In genomic region chr6:109662192-109662591, GRCh38 we compare ENCODE assay signal across 22 cellular contexts.
"Had no signal": no experiment of that assay in that cellular context is flagged by ENCODE, and none has a peak within 500 bp of the region (broad histone marks: within the 10 kb centered on the region; RNA-seq: fewer than 3 reads in every experiment).

No MANE protein-coding gene starts in this region.

- H3K27me3 ChIP-seq: breast epithelium, transverse colon, vagina had no signal

- H3K27me3 Mint-ChIP-seq: activated naive CD8-positive, alpha-beta T cell treated with anti-CD3 and anti-CD28 coated beads, Interleukin-2, amount 10 ng/mL, durations not matched to agents 7 days and 5 days; progenitor cell of endocrine pancreas had no signal

- H3K4me3 Mint-ChIP-seq: activated naive CD8-positive, alpha-beta T cell treated with anti-CD3 and anti-CD28 coated beads, Interleukin-2, amount 10 ng/mL, durations not matched to agents 7 days and 5 days; activated T-helper 1 cell treated with anti-CD3 and anti-CD28 coated beads, Interleukin-12 subunit alpha, Interleukin-12 subunit beta, Interleukin-2, Interleukin-4 antibody, amounts not matched to agents 30 ng/mL and 10 ng/mL and 1 ng/mL, durations not matched to agents 14 hours and 24 hours and 36 hours; endodermal cell; mesothelial cell of epicardium; nephron progenitor cell had no signal

- H3K36me3 ChIP-seq: breast epithelium, lower lobe of right lung, transverse colon, vagina had no signal

- H3K27ac Mint-ChIP-seq: activated naive CD8-positive, alpha-beta T cell treated with anti-CD3 and anti-CD28 coated beads, Interleukin-2, amount 10 ng/mL, durations not matched to agents 7 days and 5 days; activated T-helper 1 cell treated with anti-CD3 and anti-CD28 coated beads, Interleukin-12 subunit alpha, Interleukin-12 subunit beta, Interleukin-2, Interleukin-4 antibody, amounts not matched to agents 30 ng/mL and 10 ng/mL and 1 ng/mL, durations not matched to agents 14 hours and 24 hours and 36 hours; endodermal cell; mesothelial cell of epicardium; nephron progenitor cell; progenitor cell of endocrine pancreas had no signal

- DNase-seq: activated CD4-positive, alpha-beta T cell treated with anti-CD3 and anti-CD28 coated beads, Interleukin-2, amount 50 U/mL, for 1 hour; activated CD8-positive, alpha-beta memory T cell treated with anti-CD3 and anti-CD28 coated beads for 24 hours; activated naive CD8-positive, alpha-beta T cell treated with anti-CD3 and anti-CD28 coated beads, Interleukin-2, amount 10 ng/mL, durations not matched to agents 7 days and 5 days; anterior cingulate cortex; endodermal cell; glutamatergic neuron; left cardiac atrium; lower lobe of right lung; nephron progenitor cell; occipital lobe; right cardiac atrium; small intestine; stimulated activated CD4-positive, alpha-beta T cell treated with anti-CD3 and anti-CD28 coated beads, Interleukin-4, amount 100 ng/mL, for 24 hours; stimulated activated naive CD4-positive, alpha-beta T cell treated with Interleukin-2 at 50 U/mL for 16 hours; T-helper 9 cell; transverse colon had no signal

- H3K9me3 ChIP-seq: breast epithelium, lower lobe of right lung, transverse colon, vagina had no signal

- ATAC-seq: activated CD4-positive, CD25-positive, alpha-beta regulatory T cell treated with anti-CD3 and anti-CD28 coated beads, Interleukin-2, amount 50 U/mL, for 24 hours; left cardiac atrium; lower lobe of right lung; right cardiac atrium had no signal

- H3K4me3 ChIP-seq: breast epithelium, lower lobe of right lung, transverse colon, vagina had no signal

- H3K27ac ChIP-seq: breast epithelium, lower lobe of right lung, transverse colon, vagina had no signal

- FAIRE-seq: small intestine had no signal

- H3K9me3 Mint-ChIP-seq: activated naive CD8-positive, alpha-beta T cell treated with anti-CD3 and anti-CD28 coated beads, Interleukin-2, amount 10 ng/mL, durations not matched to agents 7 days and 5 days; activated T-helper 1 cell treated with anti-CD3 and anti-CD28 coated beads, Interleukin-12 subunit alpha, Interleukin-12 subunit beta, Interleukin-2, Interleukin-4 antibody, amounts not matched to agents 30 ng/mL and 10 ng/mL and 1 ng/mL, durations not matched to agents 14 hours and 24 hours and 36 hours; endodermal cell; mesothelial cell of epicardium; nephron progenitor cell had no signal

- H3K36me3 Mint-ChIP-seq: mesothelial cell of epicardium had no signal

- H3K4me1 ChIP-seq: breast epithelium, lower lobe of right lung, transverse colon, vagina had no signal

- H3K4me1 Mint-ChIP-seq: endodermal cell, mesothelial cell of epicardium, nephron progenitor cell had no signal
